Comparison of ENCODE assay signal across 17 cellular contexts in genomic region chr15:61459785-61460707, GRCh38.
DNase-seq lines count a peak whose midpoint lies in the region; ATAC-seq, FAIRE-seq and TF ChIP-seq lines count a peak whose summit lies in the region.
"Had no signal": no experiment of that assay in that cellular context is flagged by ENCODE, and none has a peak within 500 bp of the region (broad histone marks: within the 10 kb centered on the region; RNA-seq: fewer than 3 reads in every experiment).

No MANE protein-coding gene starts in this region.

- H3K79me2 ChIP-seq in keratinocyte (ENCODE audit: control insufficient read depth, insufficient read depth, low read length), result no peaks in the 10 kb centered on the region

- intact Hi-C loops in A673 (cut with micrococcal nuclease; ENCODE audit: unreplicated experiment), result no loop called here

- FAIRE-seq in keratinocyte (lab: Jason Lieb, UNC), result peak; percentile 94

- H3K36me3 Mint-ChIP-seq in CD8-positive, alpha-beta memory T cell, result no peaks in the 10 kb centered on the region
- H3K36me3 Mint-ChIP-seq in immature natural killer cell, result no peaks in the 10 kb centered on the region
- H3K36me3 Mint-ChIP-seq: activated naive CD8-positive, alpha-beta T cell had no signal

- dilution Hi-C loops in keratinocyte (cut with MboI; ENCODE audit: extremely low pct_ligation_motif_present, low sequenced_read_pairs), result no loop called here

- no peak overlapping the region for H3K4me3 ChIP-seq in A673 (ENCODE audit: low read depth, low read length, poor library complexity, severe bottlenecking)
- no peak overlapping the region for H3K4me3 ChIP-seq in keratinocyte (ENCODE audit: control insufficient read depth in 2 of 3, extremely low read depth in 1 of 3, insufficient read depth in 2 of 3, low read depth in 1 of 3, low read length in 3 of 3)
- H3K4me3 ChIP-seq in CD8-positive, alpha-beta memory T cell (ENCODE audit: low read length), result no peak overlapping the region
- no peak overlapping the region for H3K4me3 ChIP-seq in Peyer's patch
- H3K4me3 ChIP-seq: heart right ventricle, testis had no signal

- H3K27me3 Mint-ChIP-seq in CD8-positive, alpha-beta memory T cell, result peaks cover 2 to 35% of the 10 kb centered on the region in 2 donors
- peaks cover 0 to 8% (median 3%) of the 10 kb centered on the region in 3 donors for H3K27me3 Mint-ChIP-seq in immature natural killer cell (ENCODE audit: low read depth in 3 of 3)
- H3K27me3 Mint-ChIP-seq: dendritic cell treated with granulocyte-macrophage colony-stimulating factor and Interleukin-4, amounts not matched to agents 40 ng/mL and 50 ng/mL, for 4 days had no signal

- no peaks in the 10 kb centered on the region for H3K4me1 Mint-ChIP-seq in CD8-positive, alpha-beta memory T cell
- no peaks in the 10 kb centered on the region for H3K4me1 Mint-ChIP-seq in immature natural killer cell

- POLR2A ChIA-PET in A673 (lab: Charles Lee; ENCODE audit: low non-redundant PET), result no interaction called here
- POLR2A ChIA-PET in CD8-positive, alpha-beta memory T cell (lab: Charles Lee), result no interaction called here

- H3K27me3 ChIP-seq in A673 (replicated peaks; ENCODE audit: insufficient read depth, low read depth, low read length, poor library complexity), result no peaks in the 10 kb centered on the region
- H3K27me3 ChIP-seq in keratinocyte (ENCODE audit: control insufficient read depth, extremely low read depth, insufficient read depth, low read length), result no peaks in the 10 kb centered on the region
- peaks cover 4% of the 10 kb centered on the region for H3K27me3 ChIP-seq in CD8-positive, alpha-beta memory T cell (ENCODE audit: insufficient read depth, low read length, poor library complexity, severe bottlenecking)
- H3K27me3 ChIP-seq in Peyer's patch, result no peaks in the 10 kb centered on the region
- H3K27me3 ChIP-seq: testis had no signal

- no peak overlapping the region for H3K4me3 Mint-ChIP-seq in CD8-positive, alpha-beta memory T cell
- H3K4me3 Mint-ChIP-seq in immature natural killer cell, result no peak overlapping the region
- H3K4me3 Mint-ChIP-seq: activated naive CD8-positive, alpha-beta T cell; dendritic cell treated with granulocyte-macrophage colony-stimulating factor and Interleukin-4, amounts not matched to agents 40 ng/mL and 50 ng/mL, for 4 days had no signal

- no peak for TF ChIP-seq CTCF in A673 (conservative IDR thresholded peaks at IDR 0.05; ENCODE audit: low read depth, low read length)
- TF ChIP-seq CTCF in keratinocyte (optimal IDR thresholded peaks at IDR 0.05 in 1 of 3, IDR thresholded peaks at IDR 0.05 in 1 of 3, conservative IDR thresholded peaks at IDR 0.05 in 1 of 3; ENCODE audit: extremely low read depth in 1 of 3, insufficient read depth in 2 of 3, low read length in 3 of 3), result no peak
- TF ChIP-seq CTCF in Peyer's patch (IDR thresholded peaks at IDR 0.05), result no peak

- no peaks in the 10 kb centered on the region for H3K9me3 ChIP-seq in A673 (ENCODE audit: low read depth, low read length, poor library complexity, severe bottlenecking)
- H3K9me3 ChIP-seq in keratinocyte (ENCODE audit: control insufficient read depth, low read depth, low read length), result no peaks in the 10 kb centered on the region
- H3K9me3 ChIP-seq in CD8-positive, alpha-beta memory T cell (ENCODE audit: low read length), result no peaks in the 10 kb centered on the region
- no peaks in the 10 kb centered on the region for H3K9me3 ChIP-seq in Peyer's patch
- H3K9me3 ChIP-seq: heart right ventricle, testis had no signal

- ATAC-seq in GM21529 (IDR thresholded peaks at IDR 0.05; ENCODE audit: unreplicated experiment), result no peak

- H2AFZ ChIP-seq in keratinocyte (ENCODE audit: control insufficient read depth, low read length), result peak overlapping the region; percentile 48

- H3K9me3 Mint-ChIP-seq in CD8-positive, alpha-beta memory T cell, result no peaks in the 10 kb centered on the region
- peaks cover 0 to 4% (median 0%) of the 10 kb centered on the region in 6 donors for H3K9me3 Mint-ChIP-seq in immature natural killer cell
- H3K9me3 Mint-ChIP-seq: dendritic cell treated with granulocyte-macrophage colony-stimulating factor and Interleukin-4, amounts not matched to agents 40 ng/mL and 50 ng/mL, for 4 days had no signal

- BruUV-seq in A673 (replicated peaks; lab: Mats Ljungman, UMichigan), result no TSS peak

- H3K4me1 ChIP-seq in A673 (ENCODE audit: insufficient read depth, low read length, poor library complexity, severe bottlenecking) (no peaks in the 10 kb centered on the region), keratinocyte (ENCODE audit: control insufficient read depth, extremely low read depth, insufficient read depth, low read length) (peaks cover 8% of the 10 kb centered on the region), Peyer's patch (no peaks in the 10 kb centered on the region)
- no peaks in the 10 kb centered on the region for H3K4me1 ChIP-seq in CD8-positive, alpha-beta memory T cell (ENCODE audit: insufficient read depth, low read length)
- H3K4me1 ChIP-seq: heart right ventricle, testis had no signal

- no peak overlapping the region for H3K27ac Mint-ChIP-seq in CD8-positive, alpha-beta memory T cell
- no peak overlapping the region for H3K27ac Mint-ChIP-seq in immature natural killer cell
- H3K27ac Mint-ChIP-seq: activated naive CD8-positive, alpha-beta T cell; dendritic cell treated with granulocyte-macrophage colony-stimulating factor and Interleukin-4, amounts not matched to agents 40 ng/mL and 50 ng/mL, for 4 days had no signal

- CTCF ChIA-PET in A673 (lab: Charles Lee), result no interaction called here
- CTCF ChIA-PET in CD8-positive, alpha-beta memory T cell (lab: Charles Lee), result no interaction called here

- H3K27ac ChIP-seq in A673 (ENCODE audit: low read depth, low read length, poor library complexity, severe bottlenecking) (no peak overlapping the region), keratinocyte (ENCODE audit: control insufficient read depth, insufficient read depth, low read length) (no peak overlapping the region), Peyer's patch (no peak overlapping the region)
- H3K27ac ChIP-seq in CD8-positive, alpha-beta memory T cell (ENCODE audit: low read depth, low read length), result no peak overlapping the region
- H3K27ac ChIP-seq: heart right ventricle, testis had no signal

- no peaks in the 10 kb centered on the region for H4K20me1 ChIP-seq in keratinocyte (ENCODE audit: control insufficient read depth, extremely low read depth, insufficient read depth, low read length)

- no peak overlapping the region for H3K9ac ChIP-seq in keratinocyte (ENCODE audit: control insufficient read depth, extremely low read depth, insufficient read depth, low read length)

- no peak for TF ChIP-seq POLR2A in Peyer's patch (IDR thresholded peaks at IDR 0.05)

- no peaks in the 10 kb centered on the region for H3K36me3 ChIP-seq in A673 (ENCODE audit: insufficient read depth, low read length, poor library complexity, severe bottlenecking)
- no peaks in the 10 kb centered on the region for H3K36me3 ChIP-seq in keratinocyte (ENCODE audit: control insufficient read depth in 2 of 2, extremely low read depth in 1 of 2, insufficient read depth in 2 of 2, low read length in 2 of 2)
- no peaks in the 10 kb centered on the region for H3K36me3 ChIP-seq in CD8-positive, alpha-beta memory T cell (ENCODE audit: insufficient read depth, low read length)
- H3K36me3 ChIP-seq in Peyer's patch, result no peaks in the 10 kb centered on the region
- H3K36me3 ChIP-seq: heart right ventricle had no signal

- H3K4me2 ChIP-seq in keratinocyte (ENCODE audit: control insufficient read depth, extremely low read depth, insufficient read depth, low read depth, low read length), result peak overlapping the region; percentile 46

- H3K9me1 ChIP-seq in keratinocyte (ENCODE audit: control insufficient read depth, extremely low read depth, insufficient read depth, low read length), result no peaks in the 10 kb centered on the region

- DNase-seq in A673 (ENCODE audit: low spot score) (peak; percentile 85), M059J (ENCODE audit: low read depth) (peak; percentile 27), astrocyte of the hippocampus (ENCODE audit: low read depth, low spot score) (peak; percentile 63), keratinocyte (ENCODE audit: low read depth, low spot score) (no peak), Peyer's patch (no peak), immature natural killer cell (no peak)
- DNase-seq in CD8-positive, alpha-beta memory T cell, result no peak
- DNase-seq: DND-41, heart right ventricle, mesendoderm, NCI-H1092, NCI-H510A, SIG-M5, testis had no signal

Comparison
In these comparisons a context has a peak if more than half of its experiments do, and no peak if none do; other contexts are left out.
1. DNase-seq: peak in A673 (single experiment), M059J (single experiment) and astrocyte of the hippocampus (single experiment); none in keratinocyte (single experiment), CD8-positive, alpha-beta memory T cell (0 of 5), Peyer's patch (0 of 3) and immature natural killer cell (0 of 3).